34 cellular contexts compared by ENCODE assay signal in the genomic region with DNA sequence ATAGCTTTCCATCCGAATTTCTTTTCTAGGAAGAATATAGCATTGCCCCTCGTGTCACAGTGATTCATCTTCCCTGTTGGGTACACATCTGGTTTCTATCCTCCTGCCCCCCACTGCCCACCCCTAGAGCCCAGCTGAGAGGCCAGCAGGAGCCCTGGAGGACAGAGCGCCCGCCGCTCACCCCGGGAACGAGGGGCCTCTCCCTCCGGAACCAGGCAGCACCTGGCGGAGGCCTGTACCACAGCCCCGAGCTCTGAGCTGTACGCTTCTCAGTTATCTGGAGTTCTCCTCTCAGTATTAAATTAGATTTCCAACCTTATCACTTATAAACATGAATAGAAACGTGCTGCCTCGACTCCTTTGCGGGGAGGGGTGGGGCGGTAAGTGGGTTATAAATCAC. TPM values are rescaled to one million over a fixed set of nuclear protein-coding genes. Genes with fewer than 3 reads are reported as not detected.
"Had no signal": no experiment of that assay in that cellular context is flagged by ENCODE, and none has a peak within 500 bp of the region (broad histone marks: within the 10 kb centered on the region; RNA-seq: fewer than 3 reads in every experiment).

No MANE protein-coding gene starts in this region.

- H3K4me1 ChIP-seq: ascending aorta had no signal

- H3K27me3 ChIP-seq: ascending aorta had no signal

- ATAC-seq: activated CD4-positive, alpha-beta T cell treated with anti-CD3 and anti-CD28 coated beads for 36 hours; activated CD4-positive, CD25-positive, alpha-beta regulatory T cell treated with anti-CD3 and anti-CD28 coated beads, Interleukin-2, amount 50 U/mL, for 24 hours; activated CD8-positive, alpha-beta memory T cell treated with anti-CD3 and anti-CD28 coated beads, Interleukin-2, amount 10 ng/mL, durations not matched to agents 7 days and 5 days; activated CD8-positive, alpha-beta T cell treated with anti-CD3 and anti-CD28 coated beads, Interleukin-2, amount 10 ng/mL, durations not matched to agents 7 days and 5 days; activated naive CD8-positive, alpha-beta T cell treated with anti-CD3 and anti-CD28 coated beads, Interleukin-2, amount 50 U/mL, for 24 hours had no signal

- DNase-seq: activated B cell treated with CpG ODN at 0.5 μM for 24 hours; activated CD4-positive, alpha-beta memory T cell treated with anti-CD3 and anti-CD28 coated beads, Interleukin-2, amount 10 ng/mL, durations not matched to agents 7 days and 5 days; activated CD4-positive, alpha-beta T cell treated with anti-CD3 and anti-CD28 coated beads for 1 hour; activated CD4-positive, alpha-beta T cell treated with anti-CD3 and anti-CD28 coated beads for 36 hours; activated CD4-positive, alpha-beta T cell treated with anti-CD3 and anti-CD28 coated beads for 48 hours; activated CD4-positive, alpha-beta T cell treated with anti-CD3 and anti-CD28 coated beads, Interleukin-2, amount 10 ng/mL, durations not matched to agents 7 days and 5 days; activated CD4-positive, alpha-beta T cell treated with anti-CD3 and anti-CD28 coated beads, Interleukin-2, amount 50 U/mL, for 48 hours; activated CD8-positive, alpha-beta memory T cell treated with anti-CD3 and anti-CD28 coated beads for 24 hours; activated CD8-positive, alpha-beta memory T cell treated with anti-CD3 and anti-CD28 coated beads, Interleukin-2, amount 10 ng/mL, durations not matched to agents 7 days and 5 days; activated CD8-positive, alpha-beta memory T cell treated with anti-CD3 and anti-CD28 coated beads, Interleukin-2, amount 50 U/mL, for 48 hours; activated CD8-positive, alpha-beta T cell treated with anti-CD3 and anti-CD28 coated beads, Interleukin-2, amount 10 ng/mL, durations not matched to agents 7 days and 5 days; activated effector memory CD4-positive, alpha-beta T cell treated with Interleukin-2 at 50 U/mL for 16 hours; activated gamma-delta T cell; activated naive CD4-positive, alpha-beta T cell treated with anti-CD3 and anti-CD28 coated beads, Interleukin-2, amount 10 ng/mL, durations not matched to agents 7 days and 5 days; activated naive CD4-positive, alpha-beta T cell treated with Interleukin-2 at 50 U/mL for 16 hours; activated naive CD8-positive, alpha-beta T cell treated with anti-CD3 and anti-CD28 coated beads, Interleukin-2, amount 10 ng/mL, durations not matched to agents 7 days and 5 days; activated naive CD8-positive, alpha-beta T cell treated with anti-CD3 and anti-CD28 coated beads, Interleukin-2, amount 50 U/mL, for 24 hours; activated T-cell treated with anti-CD3 and anti-CD28 coated beads, Interleukin-2, amount 50 U/mL, for 24 hours; activated T-cell treated with anti-CD3 and anti-CD28 coated beads, Interleukin-2, amount 50 U/mL, for 48 hours; amygdala; anterior cingulate cortex; caudate nucleus; cerebellar nuclear complex; T-helper 1 cell; T-helper 2 cell; T-helper 9 cell had no signal

- H3K36me3 ChIP-seq: ascending aorta, cardiac muscle cell had no signal

- H3K4me3 ChIP-seq: ascending aorta, cardiac muscle cell had no signal

- H3K27ac ChIP-seq: ascending aorta, cardiac muscle cell, VCaP had no signal

RNA-seq across cellular contexts. Expression of gene ANKRD60, which starts 6.0 kb away (rescaled TPM):
- total RNA-seq: activated B cell treated with CpG ODN at 0.5 μM for 24 hours; activated CD4-positive, alpha-beta memory T cell treated with anti-CD3 and anti-CD28 coated beads, Interleukin-2, amount 10 ng/mL, durations not matched to agents 7 days and 5 days; activated CD4-positive, alpha-beta T cell treated with anti-CD3 and anti-CD28 coated beads for 36 hours; activated CD4-positive, alpha-beta T cell treated with anti-CD3 and anti-CD28 coated beads, Interleukin-2, amount 10 ng/mL, durations not matched to agents 7 days and 5 days; activated CD8-positive, alpha-beta memory T cell treated with anti-CD3 and anti-CD28 coated beads, Interleukin-2, amount 10 ng/mL, durations not matched to agents 7 days and 5 days; activated CD8-positive, alpha-beta T cell treated with anti-CD3 and anti-CD28 coated beads, Interleukin-2, amount 10 ng/mL, durations not matched to agents 7 days and 5 days; activated naive CD8-positive, alpha-beta T cell treated with anti-CD3 and anti-CD28 coated beads, Interleukin-2, amount 10 ng/mL, durations not matched to agents 7 days and 5 days; activated T-helper 2 cell treated with anti-CD3 and anti-CD28 coated beads, Interferon-gamma antibody, Interleukin-2, Interleukin-4, amounts not matched to agents 10 μg/mL and 5 μg/mL and 100 μg/mL, durations not matched to agents 14 hours and 24 hours and 36 hours; ascending aorta; bronchial epithelial cell; cardiac muscle cell; chondrocyte had no signal
- polyA plus RNA-seq: adipose tissue, cardiac muscle cell had no signal
